Comparison of ENCODE assay signal across 8 cellular contexts in the genomic region with DNA sequence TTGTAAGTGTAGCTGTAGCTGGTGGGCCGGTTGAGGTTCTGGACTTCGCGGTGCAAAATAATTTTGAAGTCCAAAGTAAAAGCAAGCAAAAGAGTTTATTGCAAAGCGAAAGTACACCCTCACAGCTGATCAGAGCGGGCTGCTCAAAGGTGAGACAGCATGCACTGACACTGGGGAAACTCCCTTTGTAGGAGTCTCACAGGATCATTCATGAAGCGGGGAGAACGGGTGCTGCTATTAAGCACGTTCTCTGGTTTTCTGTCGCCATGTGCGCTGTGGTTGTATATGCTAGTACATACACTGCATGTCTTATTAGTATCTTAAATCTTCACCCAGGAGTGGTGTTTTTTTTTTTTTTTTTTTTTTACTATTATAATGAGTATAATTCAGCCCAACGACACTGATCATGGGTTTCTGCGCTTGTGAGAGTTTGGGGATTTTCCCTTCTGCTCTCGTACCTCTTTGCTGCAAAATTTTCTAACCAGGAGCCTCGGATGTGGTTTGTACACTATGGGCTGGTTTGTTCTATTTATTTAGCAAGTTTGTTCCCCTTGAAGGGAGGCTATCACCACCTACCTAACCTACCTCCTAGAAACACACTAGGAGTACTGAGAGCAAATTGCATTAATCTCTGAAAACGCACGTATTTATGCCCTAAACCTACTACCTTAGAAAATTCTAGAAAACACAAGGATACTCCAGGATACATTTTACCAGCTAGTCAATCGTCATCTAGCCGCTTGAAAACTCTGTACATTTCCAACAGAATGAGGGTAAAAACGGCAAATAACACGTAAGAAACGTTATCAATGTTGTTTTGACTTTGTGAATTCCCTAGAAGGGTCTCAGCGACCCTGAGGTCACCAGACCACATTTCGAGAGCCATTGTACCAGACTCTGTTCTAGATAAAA. TPM values are rescaled to one million over a fixed set of nuclear protein-coding genes. Genes with fewer than 3 reads are reported as not detected.
DNase-seq lines count a peak whose midpoint lies in the region; ATAC-seq and TF ChIP-seq lines count a peak whose summit lies in the region.

No MANE protein-coding gene starts in this region.

- 43 to 45% methylated on average over 23 of the region's 23 CpGs for WGBS in GM23248 (ENCODE audit: low coverage in 1 of 2, low lambda C conversion rate in 2 of 2, missing lambda C conversion rate in 2 of 2), 2 experiments
- WGBS in esophagus, 2 donors: 34 to 36% methylated on average over 23 of the region's 23 CpGs
- 39 to 40% methylated on average over 23 of the region's 23 CpGs for WGBS in upper lobe of left lung, 2 donors

- peaks cover 19% of the 10 kb centered on the region for H3K79me2 ChIP-seq in GM23248 (ENCODE audit: insufficient read depth)

- no peaks in the 10 kb centered on the region for H4K20me1 ChIP-seq in GM23248 (ENCODE audit: insufficient read depth)

- H3K4me1 ChIP-seq in GM23248 (ENCODE audit: insufficient read depth): peaks cover 30% of the 10 kb centered on the region
- H3K4me1 ChIP-seq in esophagus (ENCODE audit: control insufficient read depth in 2 of 2, insufficient read depth in 2 of 2, low read length in 1 of 2): peaks cover 0 to 5% of the 10 kb centered on the region in 2 donors
- peaks cover 21 to 43% (median 29%) of the 10 kb centered on the region in 4 donors for H3K4me1 ChIP-seq in upper lobe of left lung

- in situ Hi-C loops in GM23248 (cut with MboI): loop anchor here (10.0 kb wide), 1 partner anchor 232 kb away; no protein-coding TSS in a partner anchor

- H3K4me2 ChIP-seq in GM23248 (ENCODE audit: unreplicated experiment): peak overlapping the region; percentile 94

- H3K9me2 ChIP-seq in GM23248 (ENCODE audit: insufficient read depth): no peaks in the 10 kb centered on the region

- H2AFZ ChIP-seq in GM23248: peak overlapping the region; percentile 98

- H3K27me3 ChIP-seq in GM06990 (replicated peaks; ENCODE audit: control insufficient read depth, insufficient read depth, low read length): no peaks in the 10 kb centered on the region
- H3K27me3 ChIP-seq in GM23248 (replicated peaks; ENCODE audit: insufficient read depth): no peaks in the 10 kb centered on the region
- H3K27me3 ChIP-seq in MG63: no peaks in the 10 kb centered on the region
- no peaks in the 10 kb centered on the region for H3K27me3 ChIP-seq in esophagus (ENCODE audit: control insufficient read depth in 1 of 2, insufficient read depth in 2 of 2, low read length in 2 of 2)
- H3K27me3 ChIP-seq in upper lobe of left lung: no peaks in the 10 kb centered on the region

- no peak for ATAC-seq in upper lobe of left lung (ENCODE audit: low FRiP score in 2 of 2)

- TF ChIP-seq EP300 in upper lobe of left lung (IDR thresholded peaks at IDR 0.05): no peak

- TF ChIP-seq CTCF in GM06990 (IDR thresholded peaks at IDR 0.05; ENCODE audit: insufficient read depth, low read length, poor library complexity, severe bottlenecking): no peak
- no peak for TF ChIP-seq CTCF in upper lobe of left lung (IDR thresholded peaks at IDR 0.05)

- peak in 1 of 4 donors; percentile 21 for TF ChIP-seq POLR2A in upper lobe of left lung (IDR thresholded peaks at IDR 0.05)

- peaks cover 22% of the 10 kb centered on the region for H3F3A ChIP-seq in GM23248 (ENCODE audit: insufficient read depth)

- H3K4me3 ChIP-seq in GM06990 (replicated peaks; ENCODE audit: low read depth, low read length) (peak overlapping the region; percentile 89), GM23248 (peak overlapping the region; percentile 98), MG63 (peak overlapping the region; percentile 98), esophagus (ENCODE audit: low read depth in 1 of 2, low read length in 2 of 2) (peak overlapping the region; percentile 78 to 90), upper lobe of left lung (peak overlapping the region; percentile 67 to 94 (median 92))

- DNase-seq in GM06990 (ENCODE audit: extremely low read depth, insufficient read length) (peak; percentile 80), GM23248 (peak; percentile 31), MG63 (no peak), pons (ENCODE audit: low spot score) (peak; percentile 64), upper lobe of left lung (peak in 1 of 2 donors; percentile 36), NCI-H2029 treated with DMSO at 0.1 percent for 48 hours (lab: John Stamatoyannopoulos, UW) (no peak)
- peak; percentile 83 for DNase-seq in activated CD8-positive, alpha-beta memory T cell treated with anti-CD3 and anti-CD28 coated beads, Interleukin-2, amount 50 U/mL, for 48 hours

- H3K27ac ChIP-seq in GM23248 (peak overlapping the region; percentile 87), esophagus (ENCODE audit: low read depth in 2 of 2, low read length in 1 of 2) (peak overlapping the region; percentile 92 to 93), upper lobe of left lung (peak overlapping the region; percentile 91 to 96 (median 94))

- H3K9ac ChIP-seq in GM23248: peak overlapping the region; percentile 96

- H3K36me3 ChIP-seq in GM06990 (ENCODE audit: control insufficient read depth, insufficient read depth, low read length) (no peaks in the 10 kb centered on the region), GM23248 (ENCODE audit: low read depth) (peaks cover 6% of the 10 kb centered on the region), MG63 (peaks cover 10% of the 10 kb centered on the region), esophagus (ENCODE audit: control insufficient read depth in 2 of 2, insufficient read depth in 2 of 2, low read length in 1 of 2) (no peaks in the 10 kb centered on the region), upper lobe of left lung (peaks cover 0 to 14% (median 0%) of the 10 kb centered on the region in 4 donors)

- no peaks in the 10 kb centered on the region for H3K9me3 ChIP-seq in GM23248 (ENCODE audit: low read depth)
- peaks cover 3% of the 10 kb centered on the region; the same call in 1 of the 2 replicates for H3K9me3 ChIP-seq in MG63
- no peaks in the 10 kb centered on the region for H3K9me3 ChIP-seq in esophagus (ENCODE audit: control insufficient read depth in 2 of 2, insufficient read depth in 1 of 2, low read depth in 1 of 2, low read length in 1 of 2)
- H3K9me3 ChIP-seq in upper lobe of left lung: no peaks in the 10 kb centered on the region

RNA-seq across cellular contexts. Expression of a gene that starts 1.3 kb away (rescaled TPM):
- total RNA-seq in GM23248 (2014; rRNA removed; shearing (Covaris generic)): 14.4 and 15.0 TPM in 2 replicates
- polyA plus RNA-seq in GM23248 (2016; fragmentation: Nextera tagmentation; extraction: Ambion mirVana) (6.2 and 6.6 TPM in 2 replicates), esophagus (1 to 10 TPM; 2.8 to 3.8 TPM)
- total RNA-seq in MG63 (2014; rRNA removed; shearing (Covaris generic); ENCODE audit: low replicate concordance): 10.8 and 15.1 TPM in 2 replicates
- 10 to 100 TPM in 3 of 6 donors, 1 to 10 TPM in 3; 6.8 to 11.5 (median 9.4) TPM for total RNA-seq in upper lobe of left lung

Comparison
In these comparisons a context has a peak if more than half of its experiments do, and no peak if none do; other contexts are left out.
1. DNase-seq: peak in GM06990 (single experiment), GM23248 (single experiment), activated CD8-positive, alpha-beta memory T cell treated with anti-CD3 and anti-CD28 coated beads, Interleukin-2, amount 50 U/mL, for 48 hours (single experiment) and pons (single experiment); none in MG63 (single experiment) and NCI-H2029 treated with DMSO at 0.1 percent for 48 hours (single experiment).
2. Peak in every context shown above with its lines, with median percentiles within 50 percentile points of each other: H3K4me3 ChIP-seq and H3K27ac ChIP-seq.